In the genomic region with DNA sequence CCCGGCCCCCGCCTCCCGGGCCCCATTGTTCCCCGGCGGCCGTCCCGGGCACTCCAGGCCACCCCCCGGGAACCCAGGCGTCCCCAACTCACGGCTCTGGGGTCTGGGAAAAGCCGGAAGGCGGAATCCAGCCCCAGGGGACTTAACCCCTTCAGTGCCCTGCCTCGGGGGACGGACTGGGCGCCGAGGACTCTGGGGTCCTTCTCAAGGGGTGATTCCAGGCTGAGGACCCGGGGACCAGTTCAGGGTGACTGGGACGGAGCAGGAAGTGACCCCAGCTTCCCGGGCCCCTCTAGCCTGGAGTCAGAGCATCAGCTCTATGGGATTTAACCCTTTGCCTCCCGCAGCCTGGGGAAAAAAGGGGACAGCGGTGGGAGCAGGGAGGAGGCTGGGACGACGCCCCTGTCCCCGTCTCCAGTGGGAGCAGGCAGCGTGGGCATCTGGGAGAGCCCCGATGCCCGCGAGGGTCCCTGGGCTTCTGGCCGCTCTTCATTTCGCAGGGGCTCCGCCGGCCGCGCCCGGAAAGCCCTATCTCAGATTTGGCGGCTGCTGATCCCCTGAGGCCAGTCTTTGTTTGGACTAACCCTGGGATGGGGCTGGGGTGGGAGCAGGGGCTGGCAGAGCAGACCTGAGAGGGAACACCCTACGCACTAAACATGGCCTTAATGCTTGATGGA, we compare ENCODE assay signal across 8 cellular contexts. TPM values are rescaled to one million over a fixed set of nuclear protein-coding genes. Genes with fewer than 3 reads are reported as not detected.
DNase-seq lines count a peak whose midpoint lies in the region; ATAC-seq, FAIRE-seq and TF ChIP-seq lines count a peak whose summit lies in the region.

Gene ZNF629, minus strand, starts transcription at position 270 of the 677 bp plus-strand sequence. CDS start 2,723 bp downstream, outside the sequence.

- H3K9me3 Mint-ChIP-seq in HFFc6 (no peaks in the 10 kb centered on the region), progenitor cell of endocrine pancreas (ENCODE audit: low read depth) (no peaks in the 10 kb centered on the region)

- no peak; the same call in 1 of the 2 replicates for TF ChIP-seq EP300 in K562 (IDR thresholded peaks at IDR 0.05; ENCODE audit: low read length)

- H3K27me3 ChIP-seq in K562 (ENCODE audit: control insufficient read depth in 2 of 2, insufficient read depth in 2 of 2, low read length in 2 of 2): no peaks in the 10 kb centered on the region

- CTCF ChIA-PET in K562 (lab: Yijun Ruan, JAX; ENCODE audit: low intra/inter-chr PET ratio): no interaction called here

- H3K27ac Mint-ChIP-seq in HFFc6 (peak within 1 kb of the TSS; percentile 91), progenitor cell of endocrine pancreas (peak within 1 kb of the TSS; percentile 91)

- peaks cover 8% of the 10 kb centered on the region; the same call in 1 of the 2 replicates for H3K36me3 Mint-ChIP-seq in HFFc6 (ENCODE audit: low read depth)
- H3K36me3 Mint-ChIP-seq in progenitor cell of endocrine pancreas (ENCODE audit: insufficient read depth): peaks cover 7% of the 10 kb centered on the region

- TF ChIP-seq CTCF in HFFc6 (IDR thresholded peaks at IDR 0.05) (no peak), K562 (IDR thresholded peaks at IDR 0.05 in 2 of 3, conservative IDR thresholded peaks at IDR 0.05 in 1 of 3; ENCODE audit: insufficient read depth in 2 of 3, low read depth in 1 of 3, low read length in 3 of 3) (no peak), progenitor cell of endocrine pancreas (IDR thresholded peaks at IDR 0.05; ENCODE audit: unreplicated experiment) (no peak)

- H3K4me1 ChIP-seq in K562 (replicated peaks in 1 of 2; ENCODE audit: control insufficient read depth in 2 of 2, insufficient read depth in 2 of 2, low read length in 2 of 2): peaks cover 14 to 32% of the 10 kb centered on the region in 2 experiments; a peak in 4 of 5 replicates

- H3K79me2 ChIP-seq in K562 (ENCODE audit: control insufficient read depth, insufficient read depth, low read length): peaks cover 27% of the 10 kb centered on the region

- ATAC-seq in K562 (peak; percentile 82), HG03469 (IDR thresholded peaks at IDR 0.05; ENCODE audit: unreplicated experiment) (no peak), HG02938 (IDR thresholded peaks at IDR 0.05; ENCODE audit: unreplicated experiment) (no peak)

- H3K4me3 ChIP-seq in K562: peak within 1 kb of the TSS; percentile 73

- H3K4me3 Mint-ChIP-seq in HFFc6: peak within 1 kb of the TSS; percentile 92
- H3K4me3 Mint-ChIP-seq in progenitor cell of endocrine pancreas (ENCODE audit: low read depth): peak within 1 kb of the TSS; percentile 88

- H4K20me1 ChIP-seq in K562 (replicated peaks; ENCODE audit: control insufficient read depth, insufficient read depth, low read length): no peaks in the 10 kb centered on the region

- under 1% methylated on average over 15 of the region's 37 CpGs for WGBS in K562 (ENCODE audit: insufficient coverage, low coverage, missing lambda C conversion rate)

- peak within 1 kb of the TSS; percentile 88 to 98 for H3K9ac ChIP-seq in K562 (ENCODE audit: insufficient read depth in 1 of 2, low read depth in 2 of 2, low read length in 2 of 2)

- no TSS peak for BruUV-seq in K562 (replicated peaks; lab: Mats Ljungman, UMichigan)

- H3K4me1 Mint-ChIP-seq in HFFc6 (ENCODE audit: low read depth) (peaks cover 25% of the 10 kb centered on the region), progenitor cell of endocrine pancreas (ENCODE audit: low read depth) (peaks cover 10% of the 10 kb centered on the region)

- peaks cover 32% of the 10 kb centered on the region; the same call in 1 of the 3 replicates for H3K36me3 ChIP-seq in K562 (ENCODE audit: control insufficient read depth, insufficient read depth, low read length)

- H3K27me3 Mint-ChIP-seq in HFFc6 (ENCODE audit: insufficient read depth): no peaks in the 10 kb centered on the region
- H3K27me3 Mint-ChIP-seq in progenitor cell of endocrine pancreas: peaks cover 10% of the 10 kb centered on the region

- POLR2A ChIA-PET in K562 (lab: Yijun Ruan, JAX): interaction anchor here (0.7 to 2.7 kb wide), 7 partner anchors 8 to 163 kb away, joined by 3 to 12 read pairs (median 6); no protein-coding TSS in a partner anchor

- TF ChIP-seq RAD21 in K562 (CRISPR knock-in tag; conservative IDR thresholded peaks at IDR 0.05 in 1 of 2, IDR thresholded peaks at IDR 0.05 in 1 of 2): peak in 1 of 2 experiments; percentile 24; a peak in 2 of 4 replicates

- H3K9me3 ChIP-seq in K562 (replicated peaks; ENCODE audit: control insufficient read depth, insufficient read depth, low read depth, low read length): no peaks in the 10 kb centered on the region

- in situ Hi-C loops in K562 (cut with MboI): no loop called here

- H2AFZ ChIP-seq in K562 (ENCODE audit: low read depth, low read length): peak within 1 kb of the TSS; percentile 95

- H3K27ac ChIP-seq in K562 (ENCODE audit: extremely low read depth, low read depth, low read length): peak within 1 kb of the TSS; percentile 87

- H3K4me2 ChIP-seq in K562 (ENCODE audit: insufficient read depth, low read length): peak within 1 kb of the TSS; percentile 86

- DNase-seq in CD1c-positive myeloid dendritic cell (ENCODE audit: extremely low spot score): peak; percentile 48
- peak; percentile 37 for DNase-seq in HFFc6
- DNase-seq in K562 (ENCODE audit: extremely low read depth in 1 of 4, low spot score in 3 of 4): peak; percentile 80 to 85 (median 82)
- peak in 49 of 51 donors; percentile 13 to 85 (median 67) for DNase-seq in hypothalamus (lab: John Stamatoyannopoulos, UW)
- DNase-seq in progenitor cell of endocrine pancreas (ENCODE audit: low spot score, unreplicated experiment): peak; percentile 55

- no peaks in the 10 kb centered on the region for H3K9me1 ChIP-seq in K562 (ENCODE audit: control insufficient read depth, insufficient read depth, low read length)

- FAIRE-seq in K562 (lab: Jason Lieb, UNC): peak; percentile 71

- intact Hi-C loops in K562 (cut with micrococcal nuclease): loop anchor here (1.0 kb wide), 1 partner anchor 18 kb away; no protein-coding TSS in a partner anchor

- peak; percentile 70 for TF ChIP-seq POLR2A in K562 (conservative IDR thresholded peaks at IDR 0.05)

TF ChIP-seq in PFSK-1, 5 proteins besides CTCF, POLR2A, EP300 and RAD21 (continues in another document):
- TF ChIP-seq FOXP2 (optimal IDR thresholded peaks at IDR 0.05; ENCODE audit: borderline replicate concordance, extremely low read depth, extremely low read length, insufficient read depth): no peak

TF ChIP-seq in K562, 482 proteins besides CTCF, POLR2A, EP300 and RAD21 (continues in another document):
- TF ChIP-seq BHLHE40 (IDR thresholded peaks at IDR 0.05; ENCODE audit: low read length): 0 out of 2 replicates have a peak, but pooled peaks have one; percentile 34
- no peak for TF ChIP-seq HBP1 (CRISPR knock-in tag; IDR thresholded peaks at IDR 0.05)
- peak; percentile 29; the same call in 1 of the 2 replicates for TF ChIP-seq JUND (IDR thresholded peaks at IDR 0.05; ENCODE audit: borderline replicate concordance, low read depth, low read length)
- TF ChIP-seq JUND (tag; IDR thresholded peaks at IDR 0.05; ENCODE audit: borderline replicate concordance, low read depth, low read length): no peak; the same call in 2 of the 3 replicates
- peak; percentile 41; the same call in 1 of the 2 replicates for TF ChIP-seq RB1 (IDR thresholded peaks at IDR 0.05; ENCODE audit: low read depth)
- peak; percentile 61; the same call in 1 of the 2 replicates for TF ChIP-seq PHF8 (IDR thresholded peaks at IDR 0.05; ENCODE audit: borderline replicate concordance, low read length)
- no peak for TF ChIP-seq SMAD4 (CRISPR knock-in tag; conservative IDR thresholded peaks at IDR 0.05)
- TF ChIP-seq PML (IDR thresholded peaks at IDR 0.05; ENCODE audit: low read length): peak; percentile 56; the same call in 1 of the 2 replicates

RNA-seq across cellular contexts. Expression of gene ZNF629, which starts in this region (rescaled TPM):
- 10 to 100 TPM; 19.4 to 21.8 (median 21.0) TPM for total RNA-seq in HFFc6 (2021; fragmentation: NEBNext Ultra II Directional; extraction: Animal tissue kit (Norgen Biotek cat#: 25700))
- 9.2 TPM for polyA plus RNA-seq in PFSK-1 (2012; ENCODE audit: insufficient read length, low read depth)
- 6.8 and 16.5 TPM in 2 replicates for total RNA-seq in K562 (2011; cell fraction: chromatin; rRNA removed; ENCODE audit: low replicate concordance)
- 8.6 and 11.3 TPM in 2 replicates for total RNA-seq in K562 (2011; cell fraction: nucleolus; rRNA removed)
- 6.7 and 7.3 TPM in 2 replicates for total RNA-seq in K562 (2011; cell fraction: nucleoplasm; rRNA removed)
- total RNA-seq in K562 (2014; rRNA removed): 13.8 and 14.9 TPM in 2 replicates
- 6.7 and 7.3 TPM in 2 replicates for total RNA-seq in K562 (2014; rRNA removed; fragmentation: Illumina TruSeq; extraction: Trizol)
- total RNA-seq in K562 (2015; rRNA removed; fragmentation: Illumina TruSeq; extraction: Trizol): 9.2 and 10.0 TPM in 2 replicates
- total RNA-seq in K562 (2021): 16.5 and 18.8 TPM in 2 replicates
- polyA plus RNA-seq in K562 (2011; rRNA removed): 2.6 and 4.4 TPM in 2 replicates
- 4.0 and 5.6 TPM in 2 replicates for polyA plus RNA-seq in K562 (2011; cell fraction: cytosol; rRNA removed)
- polyA plus RNA-seq in K562 (2011; cell fraction: nucleus; rRNA removed): 7.1 and 10.9 TPM in 2 replicates
- polyA plus RNA-seq in K562 (2012): 12.0 and 13.0 TPM in 2 replicates
- 11.6 and 12.4 TPM in 2 replicates for polyA plus RNA-seq in K562 (2014; fragmentation: Illumina TruSeq; extraction: Trizol)
- under 1 TPM; 0.44 to 0.66 TPM for polyA plus RNA-seq in K562 (2014; fragmentation: Nextera tagmentation; extraction: Ambion mirVana)
- 6.1 and 7.4 TPM in 2 replicates for polyA plus RNA-seq in K562 (2014; rRNA removed)
- polyA minus RNA-seq in K562 (2011; rRNA and poly(A)+ RNA removed): 4.2 and 5.3 TPM in 2 replicates
- polyA minus RNA-seq in K562 (2011; cell fraction: cytosol; rRNA and poly(A)+ RNA removed): 9.2 and 9.8 TPM in 2 replicates
- polyA minus RNA-seq in K562 (2011; cell fraction: nucleus; rRNA and poly(A)+ RNA removed): 8.3 and 11.2 TPM in 2 replicates
- 33.0 and 35.0 TPM in 2 replicates for total RNA-seq in progenitor cell of endocrine pancreas
